ENCODE assay signal across 13 cellular contexts in genomic region chr11:17563248-17563647, GRCh38. TPM values are rescaled to one million over a fixed set of nuclear protein-coding genes. Genes with fewer than 3 reads are reported as not detected.
DNase-seq lines count a peak whose midpoint lies in the region; ATAC-seq and TF ChIP-seq lines count a peak whose summit lies in the region.
"Had no signal": no experiment of that assay in that cellular context is flagged by ENCODE, and none has a peak within 500 bp of the region (broad histone marks: within the 10 kb centered on the region; RNA-seq: fewer than 3 reads in every experiment).

No MANE protein-coding gene starts in this region.

- POLR2A ChIA-PET in activated B cell treated with CpG ODN at 0.5 μM for 24 hours (lab: Charles Lee), result no interaction called here
- POLR2A ChIA-PET in naive thymus-derived CD4-positive, alpha-beta T cell (lab: Charles Lee), result no interaction called here

- no peaks in the 10 kb centered on the region for H3K36me3 ChIP-seq in Loucy (ENCODE audit: insufficient read depth, low read length)
- H3K36me3 ChIP-seq in naive thymus-derived CD4-positive, alpha-beta T cell (ENCODE audit: control insufficient read depth in 2 of 3, insufficient read depth in 3 of 3, low read length in 3 of 3), result no peaks in the 10 kb centered on the region
- H3K36me3 ChIP-seq in spleen, result no peaks in the 10 kb centered on the region
- H3K36me3 ChIP-seq: gastrocnemius medialis, right lobe of liver had no signal

- no peaks in the 10 kb centered on the region for H3F3A ChIP-seq in Loucy (ENCODE audit: low read depth)

- DNase-seq in ELR (ENCODE audit: low read depth) (peak; percentile 34), activated B cell treated with CpG ODN at 0.5 μM for 24 hours (peak; percentile 4), spleen (no peak)
- peak in 1 of 9 donors; percentile 18 for DNase-seq in naive thymus-derived CD4-positive, alpha-beta T cell
- DNase-seq in stimulated activated CD4-positive, alpha-beta T cell treated with anti-CD3 and anti-CD28 coated beads, Interleukin-1b, Interleukin-23, amount 100 ng/mL, for 48 hours, result no peak
- DNase-seq: activated CD4-positive, alpha-beta T cell treated with anti-CD3 and anti-CD28 coated beads for 4 hours; gastrocnemius medialis; NCI-H1930; SHP77 had no signal

- CTCF ChIA-PET in activated B cell treated with CpG ODN at 0.5 μM for 24 hours (lab: Charles Lee), result no interaction called here
- CTCF ChIA-PET in naive thymus-derived CD4-positive, alpha-beta T cell (lab: Charles Lee), result interaction anchor here (0.7 to 1.0 kb wide), 2 partner anchors 35 to 537 kb away, joined by 3 read pairs; no protein-coding TSS in a partner anchor

- H3K9me2 ChIP-seq in Loucy (replicated peaks; ENCODE audit: low read depth, low read length), result no peaks in the 10 kb centered on the region

- no peak for TF ChIP-seq POLR2A in spleen (IDR thresholded peaks at IDR 0.05)

- H3K9me3 Mint-ChIP-seq in activated B cell treated with CpG ODN at 0.5 μM for 24 hours, result no peaks in the 10 kb centered on the region
- H3K9me3 Mint-ChIP-seq in naive thymus-derived CD4-positive, alpha-beta T cell, result peaks cover 0 to 1% (median 0%) of the 10 kb centered on the region in 11 donors
- H3K9me3 Mint-ChIP-seq: activated naive CD4-positive, alpha-beta T cell treated with anti-CD3 and anti-CD28 coated beads, Interleukin-2, amount 50 U/mL, for 24 hours had no signal

- H3K27ac ChIP-seq in naive thymus-derived CD4-positive, alpha-beta T cell (ENCODE audit: low read depth, low read length), result no peak overlapping the region
- no peak overlapping the region for H3K27ac ChIP-seq in spleen
- H3K27ac ChIP-seq: gastrocnemius medialis, right lobe of liver had no signal

- H3K36me3 Mint-ChIP-seq in activated B cell treated with CpG ODN at 0.5 μM for 24 hours (ENCODE audit: low read depth), result no peaks in the 10 kb centered on the region
- H3K36me3 Mint-ChIP-seq in naive thymus-derived CD4-positive, alpha-beta T cell, result no peaks in the 10 kb centered on the region
- H3K36me3 Mint-ChIP-seq: activated naive CD4-positive, alpha-beta T cell treated with anti-CD3 and anti-CD28 coated beads, Interleukin-2, amount 50 U/mL, for 24 hours had no signal

- peaks cover 6% of the 10 kb centered on the region for H3K27me3 Mint-ChIP-seq in activated B cell treated with CpG ODN at 0.5 μM for 24 hours
- peaks cover 0 to 6% (median 2%) of the 10 kb centered on the region in 5 donors for H3K27me3 Mint-ChIP-seq in naive thymus-derived CD4-positive, alpha-beta T cell

- no peak overlapping the region for H3K9ac ChIP-seq in Loucy (ENCODE audit: low read depth, low read length, poor library complexity, severe bottlenecking)

- ATAC-seq in activated B cell treated with CpG ODN at 0.5 μM for 24 hours (ENCODE audit: low read depth) (no peak), HG03571 (IDR thresholded peaks at IDR 0.05; ENCODE audit: unreplicated experiment) (no peak)
- ATAC-seq in naive thymus-derived CD4-positive, alpha-beta T cell, result peak; percentile 49
- ATAC-seq: gastrocnemius medialis had no signal

- H3K4me1 Mint-ChIP-seq in activated B cell treated with CpG ODN at 0.5 μM for 24 hours, result no peaks in the 10 kb centered on the region
- H3K4me1 Mint-ChIP-seq in naive thymus-derived CD4-positive, alpha-beta T cell, result no peaks in the 10 kb centered on the region
- H3K4me1 Mint-ChIP-seq: activated naive CD4-positive, alpha-beta T cell treated with anti-CD3 and anti-CD28 coated beads, Interleukin-2, amount 50 U/mL, for 24 hours had no signal

- no peak overlapping the region for H3K4me3 ChIP-seq in Loucy (ENCODE audit: low read length, poor library complexity, severe bottlenecking)
- H3K4me3 ChIP-seq in naive thymus-derived CD4-positive, alpha-beta T cell (ENCODE audit: low read length), result no peak overlapping the region
- no peak overlapping the region for H3K4me3 ChIP-seq in spleen
- H3K4me3 ChIP-seq: gastrocnemius medialis, right lobe of liver had no signal

- no peak overlapping the region for H3K4me2 ChIP-seq in Loucy (ENCODE audit: low read depth, low read length, poor library complexity, severe bottlenecking)

- H3K9me3 ChIP-seq in Loucy (ENCODE audit: insufficient read depth, low read depth, low read length) (no peaks in the 10 kb centered on the region), spleen (no peaks in the 10 kb centered on the region)
- H3K9me3 ChIP-seq in naive thymus-derived CD4-positive, alpha-beta T cell (ENCODE audit: control insufficient read depth in 2 of 3, low read length in 3 of 3), result no peaks in the 10 kb centered on the region
- H3K9me3 ChIP-seq: gastrocnemius medialis, right lobe of liver had no signal

- H3K27ac Mint-ChIP-seq in activated B cell treated with CpG ODN at 0.5 μM for 24 hours, result no peak overlapping the region
- H3K27ac Mint-ChIP-seq in naive thymus-derived CD4-positive, alpha-beta T cell, result peak overlapping the region in 1 of 9 donors; percentile 15
- H3K27ac Mint-ChIP-seq: activated naive CD4-positive, alpha-beta T cell treated with anti-CD3 and anti-CD28 coated beads, Interleukin-2, amount 50 U/mL, for 24 hours had no signal

- no peak overlapping the region for H3K4me3 Mint-ChIP-seq in activated B cell treated with CpG ODN at 0.5 μM for 24 hours
- no peak overlapping the region for H3K4me3 Mint-ChIP-seq in naive thymus-derived CD4-positive, alpha-beta T cell
- H3K4me3 Mint-ChIP-seq: activated naive CD4-positive, alpha-beta T cell treated with anti-CD3 and anti-CD28 coated beads, Interleukin-2, amount 50 U/mL, for 24 hours had no signal

- H3K4me1 ChIP-seq in Loucy (ENCODE audit: insufficient read depth, low read length, poor library complexity, severe bottlenecking), result peaks cover under 1% of the 10 kb centered on the region
- H3K4me1 ChIP-seq in naive thymus-derived CD4-positive, alpha-beta T cell (ENCODE audit: control insufficient read depth in 2 of 2, insufficient read depth in 2 of 2, low read length in 2 of 2), result no peaks in the 10 kb centered on the region
- H3K4me1 ChIP-seq in spleen, result no peaks in the 10 kb centered on the region
- H3K4me1 ChIP-seq: gastrocnemius medialis, right lobe of liver had no signal

- H3K27me3 ChIP-seq in Loucy (ENCODE audit: insufficient read depth, low read length, poor library complexity, severe bottlenecking), result no peaks in the 10 kb centered on the region
- H3K27me3 ChIP-seq in naive thymus-derived CD4-positive, alpha-beta T cell (ENCODE audit: control insufficient read depth in 2 of 2, insufficient read depth in 2 of 2, low read length in 2 of 2), result no peaks in the 10 kb centered on the region
- H3K27me3 ChIP-seq in spleen (replicated peaks in 1 of 7), result peaks cover 0 to 12% (median 0%) of the 10 kb centered on the region in 7 donors
- H3K27me3 ChIP-seq: gastrocnemius medialis, right lobe of liver had no signal

- no peak overlapping the region for H2AFZ ChIP-seq in Loucy (ENCODE audit: low read length)

- intact Hi-C loops in activated B cell treated with CpG ODN at 0.5 μM for 24 hours (cut with micrococcal nuclease) (no loop called here), spleen (cut with DNase I; ENCODE audit: low total_unique reads) (no loop called here)
- intact Hi-C loops in naive thymus-derived CD4-positive, alpha-beta T cell (cut with micrococcal nuclease), result no loop called here

- TF ChIP-seq CTCF in Loucy (conservative IDR thresholded peaks at IDR 0.05; ENCODE audit: low read length) (0 out of 2 replicates have a peak, but pooled peaks have one; percentile 14), activated B cell treated with CpG ODN at 0.5 μM for 24 hours (IDR thresholded peaks at IDR 0.05) (no peak), spleen (IDR thresholded peaks at IDR 0.05 in 8 of 11, conservative IDR thresholded peaks at IDR 0.05 in 3 of 11) (no peak)

- H4K20me1 ChIP-seq in Loucy (ENCODE audit: insufficient read depth, low read length, poor library complexity, severe bottlenecking), result no peaks in the 10 kb centered on the region

- H3K79me2 ChIP-seq in Loucy (ENCODE audit: insufficient read depth, low read length), result no peaks in the 10 kb centered on the region

RNA-seq across cellular contexts. Expression of gene OTOG, which starts 16.2 kb away (rescaled TPM):
- not detected in 2 replicates for total RNA-seq in activated B cell treated with CpG ODN at 0.5 μM for 24 hours
- not detected for total RNA-seq in naive thymus-derived CD4-positive, alpha-beta T cell
- not detected for polyA plus RNA-seq in naive thymus-derived CD4-positive, alpha-beta T cell
- total RNA-seq in spleen, result not detected
- not detected for polyA plus RNA-seq in spleen
- total RNA-seq: gastrocnemius medialis, right lobe of liver had no signal

RNA-seq across cellular contexts. Expression of gene USH1C, which starts 19.0 kb away (rescaled TPM):
- total RNA-seq in activated B cell treated with CpG ODN at 0.5 μM for 24 hours, result not detected in 2 replicates
- total RNA-seq in naive thymus-derived CD4-positive, alpha-beta T cell, result not detected
- not detected for polyA plus RNA-seq in naive thymus-derived CD4-positive, alpha-beta T cell
- total RNA-seq in spleen, result not detected
- under 1 TPM in 1 of 3 donors, not detected in 2; 0.12 TPM for polyA plus RNA-seq in spleen

Comparison
In these comparisons a context has a peak if more than half of its experiments do, and no peak if none do; other contexts are left out.
1. DNase-seq: peak in ELR (single experiment) and activated B cell treated with CpG ODN at 0.5 μM for 24 hours (single experiment); none in stimulated activated CD4-positive, alpha-beta T cell treated with anti-CD3 and anti-CD28 coated beads, Interleukin-1b, Interleukin-23, amount 100 ng/mL, for 48 hours (single experiment) and spleen (single experiment).